In genomic region chr9:7799934-7800285, GRCh38 we compare ENCODE assay signal across 1 cellular context.
TF ChIP-seq lines count a peak whose summit lies in the region.

No MANE protein-coding gene starts in this region.

TF ChIP-seq in H1, 55 proteins besides CTCF, POLR2A, EP300 and RAD21 (continued from another document):
- TF ChIP-seq CHD7 (IDR thresholded peaks at IDR 0.05; ENCODE audit: insufficient replicate concordance, low read length) (no peak), NANOG (IDR thresholded peaks at IDR 0.05; ENCODE audit: insufficient read depth, low read depth, low read length, poor library complexity, severe bottlenecking) (no peak), JUN (IDR thresholded peaks at IDR 0.05; ENCODE audit: low read depth, low read length) (no peak)
